ENCODE assay signal across 29 cellular contexts in the genomic region with DNA sequence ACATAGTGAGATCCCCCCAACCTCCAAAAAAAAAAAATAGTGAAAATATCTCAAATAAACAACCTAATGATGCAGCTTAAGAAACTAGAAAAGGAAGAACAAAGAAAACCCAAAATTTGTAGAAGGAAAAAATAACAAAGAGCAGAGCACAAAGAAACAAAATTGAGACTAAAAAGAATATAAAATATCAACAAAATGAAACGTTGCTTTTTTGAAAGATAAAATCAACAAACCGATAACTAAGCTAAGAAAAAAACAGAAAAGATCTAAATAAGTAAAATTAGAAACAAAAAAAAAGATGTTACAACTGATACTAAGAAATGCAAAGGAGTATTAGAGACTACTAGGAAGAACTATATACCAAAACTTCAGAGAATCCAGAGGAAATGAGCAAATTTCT.
"Had no signal": no experiment of that assay in that cellular context is flagged by ENCODE, and none has a peak within 500 bp of the region (broad histone marks: within the 10 kb centered on the region; RNA-seq: fewer than 3 reads in every experiment).

No MANE protein-coding gene starts in this region.

- H3K27me3 Mint-ChIP-seq: stimulated activated naive B cell treated with anti-CD40 and anti-IgM and Interleukin-4, amounts not matched to agents 10 μg/mL and 1 μg/mL and 100 μg/mL, for 72 hours; stimulated activated naive CD8-positive, alpha-beta T cell treated with anti-CD3 and anti-CD28 coated beads, Interleukin-15, Interleukin-2, amounts not matched to agents 100 ng/mL and 50 ng/mL, for 24 hours; type B pancreatic cell had no signal

- H3K9me3 ChIP-seq: suprapubic skin, testis, thoracic aorta, thyroid gland, tibial artery, transverse colon, upper lobe of left lung, upper lobe of right lung, uterus, vagina had no signal

- H3K4me3 ChIP-seq: stomach, suprapubic skin, testis, thoracic aorta, thyroid gland, tibial artery, tibial nerve, transverse colon, upper lobe of left lung, upper lobe of right lung, uterus, vagina had no signal

- FAIRE-seq: urothelium cell line had no signal

- H3K4me1 ChIP-seq: stomach, thyroid gland, tibial artery, transverse colon, upper lobe of left lung, upper lobe of right lung, uterus, vagina had no signal

- H3K4me1 Mint-ChIP-seq: stimulated activated effector memory CD8-positive, alpha-beta T cell treated with anti-CD3 and anti-CD28 coated beads, Interleukin-12 subunit alpha, Interleukin-12 subunit beta, amount 100 ng/mL, for 72 hours; stimulated activated memory B cell treated with anti-CD40 and anti-IgM and Interleukin-4, amounts not matched to agents 10 μg/mL and 1 μg/mL and 100 μg/mL, for 72 hours; stimulated activated naive B cell treated with anti-CD40 and anti-IgM and Interleukin-4, amounts not matched to agents 10 μg/mL and 1 μg/mL and 100 μg/mL, for 72 hours; stimulated activated naive CD8-positive, alpha-beta T cell treated with anti-CD3 and anti-CD28 coated beads, Interleukin-15, amount 100 ng/mL, for 72 hours had no signal

- H3K27ac ChIP-seq: stomach, suprapubic skin, testis, thoracic aorta, thyroid gland, tibial artery, tibial nerve, transverse colon, upper lobe of left lung, upper lobe of right lung, uterus, vagina had no signal

- DNase-seq: stimulated activated CD4-positive, alpha-beta T cell treated with anti-CD3 and anti-CD28 coated beads, Interleukin-2, amount 100 ng/mL, for 48 hours; stimulated activated CD4-positive, alpha-beta T cell treated with anti-CD3 and anti-CD28 coated beads, Interleukin-4, amount 100 ng/mL, for 1 hour; stimulated activated CD4-positive, alpha-beta T cell treated with anti-CD3 and anti-CD28 coated beads, Interleukin-4, amount 100 ng/mL, for 24 hours; stimulated activated CD4-positive, alpha-beta T cell treated with anti-CD3 and anti-CD28 coated beads, Interleukin-4, amount 100 ng/mL, for 4 hours; stimulated activated CD8-positive, alpha-beta memory T cell treated with anti-CD3 and anti-CD28 coated beads, Interleukin-4, amount 100 ng/mL, for 48 hours; stimulated activated naive B cell treated with anti-CD40 and anti-IgM and Interleukin-4, amounts not matched to agents 10 μg/mL and 1 μg/mL and 100 μg/mL, for 72 hours; stimulated activated naive CD4-positive, alpha-beta T cell; stimulated activated naive CD4-positive, alpha-beta T cell treated with Interleukin-2 at 50 U/mL for 16 hours; stimulated activated naive CD8-positive, alpha-beta T cell treated with anti-CD3 and anti-CD28 coated beads, Interleukin-15, amount 100 ng/mL, for 72 hours; stimulated activated naive CD8-positive, alpha-beta T cell treated with anti-CD3 and anti-CD28 coated beads, Interleukin-15, Interleukin-2, amounts not matched to agents 100 U/mL and 50 U/mL, for 24 hours; stomach; substantia nigra; testis; thyroid gland; tibial artery; transverse colon; trophoblast cell; upper lobe of left lung; upper lobe of right lung; uterus had no signal

- H3K36me3 ChIP-seq: stomach, suprapubic skin, thoracic aorta, thyroid gland, tibial artery, tibial nerve, transverse colon, upper lobe of left lung, upper lobe of right lung, uterus, vagina had no signal

- ATAC-seq: stimulated activated effector memory CD8-positive, alpha-beta T cell treated with anti-CD3 and anti-CD28 coated beads, Interleukin-12 subunit alpha, Interleukin-12 subunit beta, amount 100 ng/mL, for 72 hours; stimulated activated memory B cell treated with anti-CD40 and anti-IgM and Interleukin-4, amounts not matched to agents 10 μg/mL and 1 μg/mL and 100 μg/mL, for 72 hours; stimulated activated naive B cell treated with anti-CD40 and anti-IgM and Interleukin-4, amounts not matched to agents 10 μg/mL and 1 μg/mL and 100 μg/mL, for 72 hours; stimulated activated naive CD8-positive, alpha-beta T cell treated with anti-CD3 and anti-CD28 coated beads, Interleukin-15, amount 100 ng/mL, for 72 hours; stimulated activated naive CD8-positive, alpha-beta T cell treated with anti-CD3 and anti-CD28 coated beads, Interleukin-15, Interleukin-2, amounts not matched to agents 100 U/mL and 50 U/mL, for 24 hours; upper lobe of right lung had no signal

- H3K9me3 Mint-ChIP-seq: stimulated activated effector memory CD8-positive, alpha-beta T cell treated with anti-CD3 and anti-CD28 coated beads, Interleukin-12 subunit alpha, Interleukin-12 subunit beta, amount 100 ng/mL, for 72 hours; stimulated activated memory B cell treated with anti-CD40 and anti-IgM and Interleukin-4, amounts not matched to agents 10 μg/mL and 1 μg/mL and 100 μg/mL, for 72 hours; stimulated activated naive CD8-positive, alpha-beta T cell treated with anti-CD3 and anti-CD28 coated beads, Interleukin-15, amount 100 ng/mL, for 72 hours; type B pancreatic cell had no signal

- H3K4me3 Mint-ChIP-seq: stimulated activated effector memory CD8-positive, alpha-beta T cell treated with anti-CD3 and anti-CD28 coated beads, Interleukin-12 subunit alpha, Interleukin-12 subunit beta, amount 100 ng/mL, for 72 hours; stimulated activated memory B cell treated with anti-CD40 and anti-IgM and Interleukin-4, amounts not matched to agents 10 μg/mL and 1 μg/mL and 100 μg/mL, for 72 hours; stimulated activated naive B cell treated with anti-CD40 and anti-IgM and Interleukin-4, amounts not matched to agents 10 μg/mL and 1 μg/mL and 100 μg/mL, for 72 hours; stimulated activated naive CD8-positive, alpha-beta T cell treated with anti-CD3 and anti-CD28 coated beads, Interleukin-15, amount 100 ng/mL, for 72 hours; stimulated activated naive CD8-positive, alpha-beta T cell treated with anti-CD3 and anti-CD28 coated beads, Interleukin-15, Interleukin-2, amounts not matched to agents 100 ng/mL and 50 ng/mL, for 24 hours; type B pancreatic cell had no signal

- H3K27me3 ChIP-seq: stomach, suprapubic skin, testis, thyroid gland, tibial artery, tibial nerve, transverse colon, upper lobe of left lung, upper lobe of right lung, uterus, vagina had no signal

- H3K36me3 Mint-ChIP-seq: stimulated activated effector memory CD8-positive, alpha-beta T cell treated with anti-CD3 and anti-CD28 coated beads, Interleukin-12 subunit alpha, Interleukin-12 subunit beta, amount 100 ng/mL, for 72 hours; stimulated activated memory B cell treated with anti-CD40 and anti-IgM and Interleukin-4, amounts not matched to agents 10 μg/mL and 1 μg/mL and 100 μg/mL, for 72 hours; stimulated activated naive B cell treated with anti-CD40 and anti-IgM and Interleukin-4, amounts not matched to agents 10 μg/mL and 1 μg/mL and 100 μg/mL, for 72 hours; type B pancreatic cell had no signal

- H3K27ac Mint-ChIP-seq: stimulated activated effector memory CD8-positive, alpha-beta T cell treated with anti-CD3 and anti-CD28 coated beads, Interleukin-12 subunit alpha, Interleukin-12 subunit beta, amount 100 ng/mL, for 72 hours; stimulated activated memory B cell treated with anti-CD40 and anti-IgM and Interleukin-4, amounts not matched to agents 10 μg/mL and 1 μg/mL and 100 μg/mL, for 72 hours; stimulated activated naive B cell treated with anti-CD40 and anti-IgM and Interleukin-4, amounts not matched to agents 10 μg/mL and 1 μg/mL and 100 μg/mL, for 72 hours; stimulated activated naive CD8-positive, alpha-beta T cell treated with anti-CD3 and anti-CD28 coated beads, Interleukin-15, amount 100 ng/mL, for 72 hours; stimulated activated naive CD8-positive, alpha-beta T cell treated with anti-CD3 and anti-CD28 coated beads, Interleukin-15, Interleukin-2, amounts not matched to agents 100 ng/mL and 50 ng/mL, for 24 hours; type B pancreatic cell had no signal
